Comparison of ENCODE assay signal across 9 cellular contexts in the genomic region with DNA sequence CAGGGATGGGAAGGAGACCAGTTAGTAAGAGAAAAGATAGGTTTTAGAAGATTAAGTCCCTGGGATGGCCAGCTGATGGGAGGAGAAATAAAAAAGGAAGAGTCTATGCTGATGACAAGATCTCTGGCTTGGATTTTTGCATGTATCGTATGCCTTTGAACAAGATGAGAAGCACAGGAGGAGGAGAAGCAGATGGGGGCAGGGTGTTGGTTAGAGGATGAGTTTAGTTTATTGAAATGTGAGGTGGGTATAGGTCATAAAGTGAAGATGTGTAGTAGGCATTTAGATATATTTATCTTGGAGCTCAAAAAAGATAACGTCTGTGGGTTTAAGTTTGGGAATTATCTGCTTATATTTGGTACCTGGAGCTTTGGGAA. TPM values are rescaled to one million over a fixed set of nuclear protein-coding genes. Genes with fewer than 3 reads are reported as not detected.
A peak's percentile ranks its signal among the peaks of the same experiment; 100 is the strongest.
DNase-seq lines count a peak whose midpoint lies in the region; ATAC-seq, FAIRE-seq and TF ChIP-seq lines count a peak whose summit lies in the region.
"Had no signal": no experiment of that assay in that cellular context is flagged by ENCODE, and none has a peak within 500 bp of the region (broad histone marks: within the 10 kb centered on the region; RNA-seq: fewer than 3 reads in every experiment).

No MANE protein-coding gene starts in this region.

- CTCF ChIA-PET in HepG2 (lab: Yijun Ruan, JAX; ENCODE audit: low intra/inter-chr PET ratio, low total read pairs): no interaction called here

- peak overlapping the region; percentile 78; the same call in 1 of the 2 replicates for H3K9ac ChIP-seq in HepG2 (ENCODE audit: insufficient read depth, low read depth, low read length)

- H3K79me2 ChIP-seq in HepG2 (ENCODE audit: insufficient read depth, low read length): peaks cover 8% of the 10 kb centered on the region

- no peak for TF ChIP-seq EP300 in HepG2 (IDR thresholded peaks at IDR 0.05; ENCODE audit: low read depth in 2 of 2, low read length in 2 of 2)
- no peak for TF ChIP-seq EP300 in HepG2 (CRISPR knock-in tag; IDR thresholded peaks at IDR 0.05; ENCODE audit: borderline replicate concordance)

- H3K9me3 ChIP-seq in HepG2 (ENCODE audit: low read length) (no peaks in the 10 kb centered on the region), upper lobe of right lung (no peaks in the 10 kb centered on the region)

- peak overlapping the region; percentile 57 for H2AFZ ChIP-seq in HepG2 (ENCODE audit: low read length)

- H3K4me1 Mint-ChIP-seq in activated naive CD8-positive, alpha-beta T cell treated with anti-CD3 and anti-CD28 coated beads, Interleukin-2, amount 50 U/mL, for 24 hours: peaks cover 10% of the 10 kb centered on the region
- H3K4me1 Mint-ChIP-seq in activated naive CD8-positive, alpha-beta T cell treated with anti-CD3 and anti-CD28 coated beads for 36 hours: peaks cover 13% of the 10 kb centered on the region

- no peak for ATAC-seq in activated naive CD8-positive, alpha-beta T cell treated with anti-CD3 and anti-CD28 coated beads, Interleukin-2, amount 50 U/mL, for 24 hours
- ATAC-seq in HepG2 (no peak), upper lobe of right lung (no peak), HG03045 (IDR thresholded peaks at IDR 0.05; ENCODE audit: unreplicated experiment) (no peak), HG03565 (IDR thresholded peaks at IDR 0.05; ENCODE audit: unreplicated experiment) (no peak)

- no peak for TF ChIP-seq POLR2A in HepG2 (IDR thresholded peaks at IDR 0.05; ENCODE audit: insufficient read depth in 1 of 2, low read depth in 2 of 2, low read length in 2 of 2)

- H3K27me3 Mint-ChIP-seq in activated naive CD8-positive, alpha-beta T cell treated with anti-CD3 and anti-CD28 coated beads, Interleukin-2, amount 50 U/mL, for 24 hours: no peaks in the 10 kb centered on the region
- peaks cover 3% of the 10 kb centered on the region for H3K27me3 Mint-ChIP-seq in activated naive CD8-positive, alpha-beta T cell treated with anti-CD3 and anti-CD28 coated beads for 36 hours

- peaks cover 6% of the 10 kb centered on the region for H3K36me3 Mint-ChIP-seq in activated naive CD8-positive, alpha-beta T cell treated with anti-CD3 and anti-CD28 coated beads, Interleukin-2, amount 50 U/mL, for 24 hours (ENCODE audit: low read depth)
- H3K36me3 Mint-ChIP-seq in activated naive CD8-positive, alpha-beta T cell treated with anti-CD3 and anti-CD28 coated beads for 36 hours: peaks cover 4% of the 10 kb centered on the region

- H3K4me3 ChIP-seq in HepG2 (replicated peaks in 1 of 3; ENCODE audit: insufficient read depth in 1 of 3, low read depth in 2 of 3, low read length in 3 of 3): peak overlapping the region; percentile 76 to 85 (median 83)
- H3K4me3 ChIP-seq in upper lobe of right lung: peak overlapping the region; percentile 75

- intact Hi-C loops in HepG2 (cut with micrococcal nuclease; ENCODE audit: unreplicated experiment): no loop called here
- intact Hi-C loops in upper lobe of right lung (cut with DNase I): no loop called here

- in situ Hi-C loops in HepG2 (cut with HindIII; ENCODE audit: extremely low pct_ligation_motif_present, low pct_unique_long_range_greater_than_20kb) (no loop called here), GM13977 (cut with MboI; ENCODE audit: low pct_unique_long_range_greater_than_20kb, low sequenced_read_pairs, unreplicated experiment) (no loop called here)

- no peak for TF ChIP-seq CTCF in HepG2 (CRISPR knock-in tag; IDR thresholded peaks at IDR 0.05)
- TF ChIP-seq CTCF in upper lobe of right lung (IDR thresholded peaks at IDR 0.05): no peak
- no peak for TF ChIP-seq CTCF in GM13977 (IDR thresholded peaks at IDR 0.05; ENCODE audit: extremely low read depth, insufficient read depth, missing control alignments)

- H3K27ac ChIP-seq in angular gyrus (ENCODE audit: low read depth, low read length) (peak overlapping the region; percentile 86), HepG2 (ENCODE audit: extremely low read length, insufficient read depth, low read length) (peak overlapping the region; percentile 68), upper lobe of right lung (peak overlapping the region; percentile 84)

- TF ChIP-seq RAD21 in HepG2 (CRISPR knock-in tag; IDR thresholded peaks at IDR 0.05): no peak

- no peaks in the 10 kb centered on the region; a peak in 1 of 5 replicates for H3K27me3 ChIP-seq in HepG2 (ENCODE audit: control insufficient read depth in 1 of 2, insufficient read depth in 2 of 2, low read length in 2 of 2)
- H3K27me3 ChIP-seq in upper lobe of right lung: no peaks in the 10 kb centered on the region

- H3K27ac Mint-ChIP-seq in activated naive CD8-positive, alpha-beta T cell treated with anti-CD3 and anti-CD28 coated beads, Interleukin-2, amount 50 U/mL, for 24 hours: no peak overlapping the region
- no peak overlapping the region for H3K27ac Mint-ChIP-seq in activated naive CD8-positive, alpha-beta T cell treated with anti-CD3 and anti-CD28 coated beads for 36 hours
- H3K27ac Mint-ChIP-seq: dendritic cell treated with granulocyte-macrophage colony-stimulating factor and Interleukin-4, amounts not matched to agents 40 ng/mL and 50 ng/mL, for 4 days had no signal

- WGBS in HepG2 (ENCODE audit: low lambda C conversion rate): 11% methylated on average over 2 of the region's 2 CpGs

- H3K4me3 Mint-ChIP-seq in activated naive CD8-positive, alpha-beta T cell treated with anti-CD3 and anti-CD28 coated beads, Interleukin-2, amount 50 U/mL, for 24 hours: no peak overlapping the region
- no peak overlapping the region for H3K4me3 Mint-ChIP-seq in activated naive CD8-positive, alpha-beta T cell treated with anti-CD3 and anti-CD28 coated beads for 36 hours
- H3K4me3 Mint-ChIP-seq: dendritic cell treated with granulocyte-macrophage colony-stimulating factor and Interleukin-4, amounts not matched to agents 40 ng/mL and 50 ng/mL, for 4 days had no signal

- peak; percentile 14 for DNase-seq in activated naive CD8-positive, alpha-beta T cell treated with anti-CD3 and anti-CD28 coated beads, Interleukin-2, amount 50 U/mL, for 24 hours
- no peak for DNase-seq in activated naive CD8-positive, alpha-beta T cell treated with anti-CD3 and anti-CD28 coated beads for 36 hours
- DNase-seq in HepG2 (ENCODE audit: low spot score) (no peak), upper lobe of right lung (no peak), GM13977 (ENCODE audit: low spot score) (no peak)

- no TSS peak for BruUV-seq in HepG2 (replicated peaks; lab: Mats Ljungman, UMichigan)

- FAIRE-seq in HepG2 (lab: Jason Lieb, UNC): no peak

- H3K36me3 ChIP-seq in HepG2 (replicated peaks in 1 of 2; ENCODE audit: control insufficient read depth in 1 of 2, insufficient read depth in 2 of 2, low read length in 2 of 2) (no peaks in the 10 kb centered on the region), upper lobe of right lung (no peaks in the 10 kb centered on the region)

- H3K9me3 Mint-ChIP-seq in activated naive CD8-positive, alpha-beta T cell treated with anti-CD3 and anti-CD28 coated beads, Interleukin-2, amount 50 U/mL, for 24 hours: no peaks in the 10 kb centered on the region
- H3K9me3 Mint-ChIP-seq in activated naive CD8-positive, alpha-beta T cell treated with anti-CD3 and anti-CD28 coated beads for 36 hours: no peaks in the 10 kb centered on the region
- H3K9me3 Mint-ChIP-seq: dendritic cell treated with granulocyte-macrophage colony-stimulating factor and Interleukin-4, amounts not matched to agents 40 ng/mL and 50 ng/mL, for 4 days had no signal

- peak overlapping the region; percentile 80 for H3K4me2 ChIP-seq in HepG2 (ENCODE audit: low read depth, low read length)

- POLR2A ChIA-PET in HepG2 (lab: Yijun Ruan, JAX): no interaction called here

- no peaks in the 10 kb centered on the region for H4K20me1 ChIP-seq in HepG2 (ENCODE audit: insufficient read depth, low read length)

- H3K4me1 ChIP-seq in HepG2 (ENCODE audit: insufficient read depth, low read length): peaks cover 11% of the 10 kb centered on the region
- H3K4me1 ChIP-seq in upper lobe of right lung: peaks cover 9% of the 10 kb centered on the region

RNA-seq across cellular contexts. Expression of a gene that starts 1.4 kb away (rescaled TPM):
- 10 to 100 TPM; 50.9 to 51.2 TPM for total RNA-seq in activated naive CD8-positive, alpha-beta T cell treated with anti-CD3 and anti-CD28 coated beads for 36 hours
- total RNA-seq in HepG2 (2016; rRNA removed; fragmentation: Illumina TruSeq; extraction: Trizol) (22.8 and 33.5 TPM in 2 replicates), upper lobe of right lung (26.9 TPM)
- total RNA-seq in HepG2 (2016; cell fraction: cytosol; rRNA removed; fragmentation: Illumina TruSeq; extraction: Trizol; ENCODE audit: low read depth): 8.4 and 10.9 TPM in 2 replicates
- 22.6 and 32.8 TPM in 2 replicates for total RNA-seq in HepG2 (2016; cell fraction: insoluble cytoplasmic fraction; rRNA removed; fragmentation: Illumina TruSeq; extraction: Trizol)
- total RNA-seq in HepG2 (2016; cell fraction: membrane; rRNA removed; fragmentation: Illumina TruSeq; extraction: Trizol): 15.6 and 18.7 TPM in 2 replicates
- 11.8 and 11.9 TPM in 2 replicates for total RNA-seq in HepG2 (2016; cell fraction: nucleus; rRNA removed; fragmentation: Illumina TruSeq; extraction: Trizol)
- polyA plus RNA-seq in HepG2 (2011; rRNA removed): 7.6 and 10.1 TPM in 2 replicates
- polyA plus RNA-seq in HepG2 (2011; cell fraction: cytosol; rRNA removed): 4.1 and 7.6 TPM in 2 replicates
- 2.0 and 3.2 TPM in 2 replicates for polyA plus RNA-seq in HepG2 (2011; cell fraction: nucleus; rRNA removed)
- 11.9 and 13.6 TPM in 2 replicates for polyA plus RNA-seq in HepG2 (2012)
- 12.0 and 17.8 TPM in 2 replicates for polyA plus RNA-seq in HepG2 (2016; cell fraction: cytosol; fragmentation: Illumina TruSeq; extraction: Trizol; ENCODE audit: low read depth)
- polyA plus RNA-seq in HepG2 (2016; cell fraction: insoluble cytoplasmic fraction; fragmentation: Illumina TruSeq; extraction: Trizol; ENCODE audit: low read depth): 34.7 and 35.9 TPM in 2 replicates
- polyA plus RNA-seq in HepG2 (2016; cell fraction: membrane; fragmentation: Illumina TruSeq; extraction: Trizol; ENCODE audit: low read depth): 13.6 and 15.9 TPM in 2 replicates
- polyA plus RNA-seq in HepG2 (2016; cell fraction: nucleus; fragmentation: Illumina TruSeq; extraction: Trizol; ENCODE audit: insufficient read depth, low read depth): 15.2 and 15.8 TPM in 2 replicates
- polyA minus RNA-seq in HepG2 (2011; rRNA and poly(A)+ RNA removed; ENCODE audit: low replicate concordance): 3.1 and 9.5 TPM in 2 replicates
- 4.9 and 7.2 TPM in 2 replicates for polyA minus RNA-seq in HepG2 (2011; cell fraction: cytosol; rRNA and poly(A)+ RNA removed)
- 3.9 and 6.2 TPM in 2 replicates for polyA minus RNA-seq in HepG2 (2011; cell fraction: nucleus; rRNA and poly(A)+ RNA removed)

RNA-seq across cellular contexts. Expression of a gene that starts 43.4 kb away (rescaled TPM):
- total RNA-seq in activated naive CD8-positive, alpha-beta T cell treated with anti-CD3 and anti-CD28 coated beads for 36 hours: under 1 TPM; 0.14 to 0.30 TPM
- total RNA-seq in HepG2 (2016; rRNA removed; fragmentation: Illumina TruSeq; extraction: Trizol) (0.08 and 0.35 TPM in 2 replicates), upper lobe of right lung (14.5 TPM)
- 0.30 and 0.35 TPM in 2 replicates for total RNA-seq in HepG2 (2016; cell fraction: cytosol; rRNA removed; fragmentation: Illumina TruSeq; extraction: Trizol; ENCODE audit: low read depth)
- total RNA-seq in HepG2 (2016; cell fraction: insoluble cytoplasmic fraction; rRNA removed; fragmentation: Illumina TruSeq; extraction: Trizol): 0.09 and 0.15 TPM in 2 replicates
- 0.22 and 0.28 TPM in 2 replicates for total RNA-seq in HepG2 (2016; cell fraction: membrane; rRNA removed; fragmentation: Illumina TruSeq; extraction: Trizol)
- 0.06 and 0.19 TPM in 2 replicates for total RNA-seq in HepG2 (2016; cell fraction: nucleus; rRNA removed; fragmentation: Illumina TruSeq; extraction: Trizol)
- polyA plus RNA-seq in HepG2 (2011; rRNA removed): 0.13 TPM in 2 replicates
- polyA plus RNA-seq in HepG2 (2011; cell fraction: cytosol; rRNA removed): 0.12 TPM in 2 replicates
- polyA plus RNA-seq in HepG2 (2011; cell fraction: nucleus; rRNA removed): 0.08 and 0.23 TPM in 2 replicates
- 0.09 and 0.11 TPM in 2 replicates for polyA plus RNA-seq in HepG2 (2012)
- 0.26 TPM in 2 replicates for polyA plus RNA-seq in HepG2 (2016; cell fraction: cytosol; fragmentation: Illumina TruSeq; extraction: Trizol; ENCODE audit: low read depth)
- polyA plus RNA-seq in HepG2 (2016; cell fraction: insoluble cytoplasmic fraction; fragmentation: Illumina TruSeq; extraction: Trizol; ENCODE audit: low read depth): 0.08 and 0.23 TPM in 2 replicates
- polyA plus RNA-seq in HepG2 (2016; cell fraction: membrane; fragmentation: Illumina TruSeq; extraction: Trizol; ENCODE audit: low read depth): 0.13 and 0.23 TPM in 2 replicates
- polyA plus RNA-seq in HepG2 (2016; cell fraction: nucleus; fragmentation: Illumina TruSeq; extraction: Trizol; ENCODE audit: insufficient read depth, low read depth): 0.21 and 0.25 TPM in 2 replicates
- 1.1 and 15.7 TPM in 2 replicates for polyA minus RNA-seq in HepG2 (2011; rRNA and poly(A)+ RNA removed; ENCODE audit: low replicate concordance)
- polyA minus RNA-seq in HepG2 (2011; cell fraction: cytosol; rRNA and poly(A)+ RNA removed): 0.59 TPM in 1 of 2 replicates, not detected in the other
- 0.26 and 0.37 TPM in 2 replicates for polyA minus RNA-seq in HepG2 (2011; cell fraction: nucleus; rRNA and poly(A)+ RNA removed)

RNA-seq across cellular contexts. Expression of a gene that starts 45.7 kb away (rescaled TPM):
- total RNA-seq in activated naive CD8-positive, alpha-beta T cell treated with anti-CD3 and anti-CD28 coated beads for 36 hours: 10 to 100 TPM; 32.7 to 32.8 TPM
- total RNA-seq in HepG2 (2016; rRNA removed; fragmentation: Illumina TruSeq; extraction: Trizol) (28.8 and 31.4 TPM in 2 replicates), upper lobe of right lung (87.6 TPM)
- total RNA-seq in HepG2 (2016; cell fraction: cytosol; rRNA removed; fragmentation: Illumina TruSeq; extraction: Trizol; ENCODE audit: low read depth): 3.0 and 4.6 TPM in 2 replicates
- total RNA-seq in HepG2 (2016; cell fraction: insoluble cytoplasmic fraction; rRNA removed; fragmentation: Illumina TruSeq; extraction: Trizol): 27.1 and 28.3 TPM in 2 replicates
- total RNA-seq in HepG2 (2016; cell fraction: membrane; rRNA removed; fragmentation: Illumina TruSeq; extraction: Trizol): 5.9 and 6.3 TPM in 2 replicates
- total RNA-seq in HepG2 (2016; cell fraction: nucleus; rRNA removed; fragmentation: Illumina TruSeq; extraction: Trizol): 26.1 and 28.1 TPM in 2 replicates
- polyA plus RNA-seq in HepG2 (2011; rRNA removed): 8.5 and 10.0 TPM in 2 replicates
- 4.8 and 7.4 TPM in 2 replicates for polyA plus RNA-seq in HepG2 (2011; cell fraction: cytosol; rRNA removed)
- polyA plus RNA-seq in HepG2 (2011; cell fraction: nucleus; rRNA removed): 7.8 and 7.9 TPM in 2 replicates
- 2.2 and 3.3 TPM in 2 replicates for polyA plus RNA-seq in HepG2 (2012)
- polyA plus RNA-seq in HepG2 (2016; cell fraction: cytosol; fragmentation: Illumina TruSeq; extraction: Trizol; ENCODE audit: low read depth): 0.65 and 0.66 TPM in 2 replicates
- polyA plus RNA-seq in HepG2 (2016; cell fraction: insoluble cytoplasmic fraction; fragmentation: Illumina TruSeq; extraction: Trizol; ENCODE audit: low read depth): 8.3 and 9.0 TPM in 2 replicates
- polyA plus RNA-seq in HepG2 (2016; cell fraction: membrane; fragmentation: Illumina TruSeq; extraction: Trizol; ENCODE audit: low read depth): 1.0 and 1.9 TPM in 2 replicates
- polyA plus RNA-seq in HepG2 (2016; cell fraction: nucleus; fragmentation: Illumina TruSeq; extraction: Trizol; ENCODE audit: insufficient read depth, low read depth): 17.0 and 18.1 TPM in 2 replicates
- 33.6 and 104 TPM in 2 replicates for polyA minus RNA-seq in HepG2 (2011; rRNA and poly(A)+ RNA removed; ENCODE audit: low replicate concordance)
- 23.4 and 30.6 TPM in 2 replicates for polyA minus RNA-seq in HepG2 (2011; cell fraction: cytosol; rRNA and poly(A)+ RNA removed)
- 17.0 and 19.1 TPM in 2 replicates for polyA minus RNA-seq in HepG2 (2011; cell fraction: nucleus; rRNA and poly(A)+ RNA removed)

Comparison
In these comparisons a context has a peak if more than half of its experiments do, and no peak if none do; other contexts are left out.
1. RNA of a gene that starts 43.4 kb away (total RNA-seq): 14.5 TPM in upper lobe of right lung (single experiment); 0.06 to 0.35 TPM in HepG2 and 0.14 to 0.30 TPM in activated naive CD8-positive, alpha-beta T cell treated with anti-CD3 and anti-CD28 coated beads for 36 hours; every median in the first group is over 10 times any median in the second.
2. Peak in every context shown above with its lines, with median percentiles within 50 percentile points of each other: H3K27ac ChIP-seq.